ENCODE assay signal across 8 cellular contexts in genomic region chr19:4172861-4173473, GRCh38. TPM values are rescaled to one million over a fixed set of nuclear protein-coding genes. Genes with fewer than 3 reads are reported as not detected.
DNase-seq lines count a peak whose midpoint lies in the region; ATAC-seq and TF ChIP-seq lines count a peak whose summit lies in the region.

No MANE protein-coding gene starts in this region.

- DNase-seq in HK-2 (ENCODE audit: unreplicated experiment) (peak; percentile 61), immature natural killer cell (peak; percentile 56 to 64 (median 63))
- peak; percentile 86 for DNase-seq in activated naive CD4-positive, alpha-beta T cell treated with anti-CD3 and anti-CD28 coated beads, Interleukin-2, amount 10 ng/mL, durations not matched to agents 7 days and 5 days
- peak; percentile 65 for DNase-seq in stimulated activated CD4-positive, alpha-beta T cell treated with anti-CD3 and anti-CD28 coated beads, Interleukin-4, amount 100 ng/mL, for 24 hours

- peaks cover 2% of the 10 kb centered on the region for H3K36me3 Mint-ChIP-seq in activated naive CD4-positive, alpha-beta T cell treated with anti-CD3 and anti-CD28 coated beads, Interleukin-2, amount 10 ng/mL, durations not matched to agents 7 days and 5 days
- peaks cover 0 to 6% (median 0%) of the 10 kb centered on the region in 3 donors for H3K36me3 Mint-ChIP-seq in immature natural killer cell

- H3K4me3 Mint-ChIP-seq in activated naive CD4-positive, alpha-beta T cell treated with anti-CD3 and anti-CD28 coated beads, Interleukin-2, amount 10 ng/mL, durations not matched to agents 7 days and 5 days: no peak overlapping the region
- H3K4me3 Mint-ChIP-seq in immature natural killer cell: no peak overlapping the region

- peak; percentile 92 for ATAC-seq in SK-N-SH treated with all-trans-retinoic acid at 6 μM for 48 hours
- ATAC-seq in GM18868 (IDR thresholded peaks at IDR 0.05; ENCODE audit: unreplicated experiment): no peak
- no peak for ATAC-seq in HG03520 (IDR thresholded peaks at IDR 0.05; ENCODE audit: unreplicated experiment)
- ATAC-seq in HG02970 (IDR thresholded peaks at IDR 0.05; ENCODE audit: low FRiP score, unreplicated experiment): no peak

- H3K27ac Mint-ChIP-seq in activated naive CD4-positive, alpha-beta T cell treated with anti-CD3 and anti-CD28 coated beads, Interleukin-2, amount 10 ng/mL, durations not matched to agents 7 days and 5 days: no peak overlapping the region
- H3K27ac Mint-ChIP-seq in immature natural killer cell: no peak overlapping the region

- H3K27me3 Mint-ChIP-seq in activated naive CD4-positive, alpha-beta T cell treated with anti-CD3 and anti-CD28 coated beads, Interleukin-2, amount 10 ng/mL, durations not matched to agents 7 days and 5 days: peaks cover 34% of the 10 kb centered on the region
- H3K27me3 Mint-ChIP-seq in immature natural killer cell (ENCODE audit: low read depth in 3 of 3): peaks cover 0 to 8% (median 3%) of the 10 kb centered on the region in 3 donors

- H3K9me3 Mint-ChIP-seq in activated naive CD4-positive, alpha-beta T cell treated with anti-CD3 and anti-CD28 coated beads, Interleukin-2, amount 10 ng/mL, durations not matched to agents 7 days and 5 days: no peaks in the 10 kb centered on the region
- H3K9me3 Mint-ChIP-seq in immature natural killer cell: no peaks in the 10 kb centered on the region

- H3K4me1 Mint-ChIP-seq in activated naive CD4-positive, alpha-beta T cell treated with anti-CD3 and anti-CD28 coated beads, Interleukin-2, amount 10 ng/mL, durations not matched to agents 7 days and 5 days: peaks cover 3% of the 10 kb centered on the region
- H3K4me1 Mint-ChIP-seq in immature natural killer cell: peaks cover 0 to 6% of the 10 kb centered on the region in 2 donors

- CTCF ChIA-PET in activated naive CD4-positive, alpha-beta T cell treated with anti-CD3 and anti-CD28 coated beads, Interleukin-2, amount 10 ng/mL, durations not matched to agents 7 days and 5 days (lab: Charles Lee): no interaction called here

TF ChIP-seq in SK-N-SH treated with all-trans-retinoic acid at 6 μM for 48 hours, 23 proteins besides CTCF, POLR2A, EP300 and RAD21:
- no peak for TF ChIP-seq CSDC2 (CRISPR knock-in tag; IDR thresholded peaks at IDR 0.05)
- TF ChIP-seq ZFP30 (CRISPR knock-in tag; IDR thresholded peaks at IDR 0.05): no peak
- TF ChIP-seq, protein P1, sequence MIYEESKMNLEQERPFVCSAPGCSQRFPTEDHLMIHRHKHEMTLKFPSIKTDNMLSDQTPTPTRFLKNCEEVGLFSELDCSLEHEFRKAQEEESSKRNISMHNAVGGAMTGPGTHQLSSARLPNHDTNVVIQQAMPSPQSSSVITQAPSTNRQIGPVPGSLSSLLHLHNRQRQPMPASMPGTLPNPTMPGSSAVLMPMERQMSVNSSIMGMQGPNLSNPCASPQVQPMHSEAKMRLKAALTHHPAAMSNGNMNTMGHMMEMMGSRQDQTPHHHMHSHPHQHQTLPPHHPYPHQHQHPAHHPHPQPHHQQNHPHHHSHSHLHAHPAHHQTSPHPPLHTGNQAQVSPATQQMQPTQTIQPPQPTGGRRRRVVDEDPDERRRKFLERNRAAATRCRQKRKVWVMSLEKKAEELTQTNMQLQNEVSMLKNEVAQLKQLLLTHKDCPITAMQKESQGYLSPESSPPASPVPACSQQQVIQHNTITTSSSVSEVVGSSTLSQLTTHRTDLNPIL (CRISPR knock-in tag; IDR thresholded peaks at IDR 0.05; ENCODE audit: low read depth): no peak
- TF ChIP-seq ZC3H10 (CRISPR knock-in tag; IDR thresholded peaks at IDR 0.05): no peak
- no peak for TF ChIP-seq GLIS3 (CRISPR knock-in tag; IDR thresholded peaks at IDR 0.05)
- no peak for TF ChIP-seq TCF4 (CRISPR knock-in tag; IDR thresholded peaks at IDR 0.05; ENCODE audit: borderline replicate concordance)
- no peak for TF ChIP-seq ZNF565 (CRISPR knock-in tag; conservative IDR thresholded peaks at IDR 0.05; ENCODE audit: low read depth)

RNA-seq across cellular contexts. Expression of gene SIRT6, which starts 9.4 kb away (rescaled TPM):
- 1 to 10 TPM in 2 of 3 donors, under 1 TPM in 1; 0.86 to 7.4 (median 1.4) TPM for polyA plus RNA-seq in immature natural killer cell

RNA-seq across cellular contexts. Expression of gene ANKRD24, which starts 9.5 kb away (rescaled TPM):
- under 1 TPM in 1 of 3 donors, not detected in 2; 0.24 TPM for polyA plus RNA-seq in immature natural killer cell

RNA-seq across cellular contexts. Expression of gene CREB3L3, which starts 19.5 kb away (rescaled TPM):
- not detected for polyA plus RNA-seq in immature natural killer cell

RNA-seq across cellular contexts. Expression of gene MAP2K2, which starts 49.0 kb away (rescaled TPM):
- polyA plus RNA-seq in immature natural killer cell: 10 to 100 TPM; 75.5 to 96.0 (median 86.6) TPM

RNA-seq across cellular contexts. Expression of gene EBI3, which starts 56.4 kb away (rescaled TPM):
- polyA plus RNA-seq in immature natural killer cell: not detected
